Comparison of ENCODE assay signal across 8 cellular contexts in genomic region chr14:95098984-95099599, GRCh38. TPM values are rescaled to one million over a fixed set of nuclear protein-coding genes. Genes with fewer than 3 reads are reported as not detected.
DNase-seq lines count a peak whose midpoint lies in the region; ATAC-seq and TF ChIP-seq lines count a peak whose summit lies in the region.

No MANE protein-coding gene starts in this region.

- peaks cover 11% of the 10 kb centered on the region for H3K4me1 Mint-ChIP-seq in activated CD4-positive, alpha-beta memory T cell treated with anti-CD3 and anti-CD28 coated beads for 36 hours (ENCODE audit: low read depth)
- H3K4me1 Mint-ChIP-seq in osteocyte (ENCODE audit: unreplicated experiment) = peaks cover 34% of the 10 kb centered on the region

- no peak overlapping the region for H3K27ac ChIP-seq in AG04450 (ENCODE audit: low read depth, low read length)

- TF ChIP-seq CTCF in AG04450 (IDR thresholded peaks at IDR 0.05; ENCODE audit: low read depth, low read length) (peak; percentile 65), GM12873 (IDR thresholded peaks at IDR 0.05; ENCODE audit: insufficient read depth, low read depth, low read length, missing control alignments) (peak; percentile 65), foreskin fibroblast (IDR thresholded peaks at IDR 0.05; ENCODE audit: low read depth, low read length) (peak; percentile 76), osteocyte (IDR thresholded peaks at IDR 0.05) (peak; percentile 89)

- ATAC-seq in GM18873 (IDR thresholded peaks at IDR 0.05; ENCODE audit: low FRiP score, unreplicated experiment) = no peak

- peaks cover 40% of the 10 kb centered on the region for H3K36me3 Mint-ChIP-seq in activated CD4-positive, alpha-beta memory T cell treated with anti-CD3 and anti-CD28 coated beads for 36 hours
- H3K36me3 Mint-ChIP-seq in osteocyte (ENCODE audit: unreplicated experiment) = peaks cover 45% of the 10 kb centered on the region

- POLR2A ChIA-PET in AG04450 (lab: Yijun Ruan, JAX) = no interaction called here
- POLR2A ChIA-PET in activated CD4-positive, alpha-beta memory T cell treated with anti-CD3 and anti-CD28 coated beads for 36 hours (lab: Charles Lee) = no interaction called here

- H3K9me3 Mint-ChIP-seq in activated CD4-positive, alpha-beta memory T cell treated with anti-CD3 and anti-CD28 coated beads for 36 hours = no peaks in the 10 kb centered on the region
- no peaks in the 10 kb centered on the region for H3K9me3 Mint-ChIP-seq in osteocyte (ENCODE audit: unreplicated experiment)

- H3K27ac Mint-ChIP-seq in activated CD4-positive, alpha-beta memory T cell treated with anti-CD3 and anti-CD28 coated beads for 36 hours = no peak overlapping the region
- H3K27ac Mint-ChIP-seq in osteocyte (ENCODE audit: unreplicated experiment) = peak overlapping the region; percentile 37

- H3K27me3 ChIP-seq in AG04450 (ENCODE audit: control insufficient read depth, insufficient read depth, low read length) = no peaks in the 10 kb centered on the region

- CTCF ChIA-PET in AG04450 (lab: Charles Lee) = interaction anchor here (0.5 to 1.1 kb wide), 25 partner anchors 9 to 1047 kb away, joined by 3 to 10 read pairs (median 3); no protein-coding TSS in a partner anchor
- CTCF ChIA-PET in activated CD4-positive, alpha-beta memory T cell treated with anti-CD3 and anti-CD28 coated beads for 36 hours (lab: Charles Lee) = interaction anchor here (0.6 to 1.1 kb wide), 3 partner anchors 13 to 190 kb away, joined by 3 read pairs; no protein-coding TSS in a partner anchor

- DNase-seq in AG04450 (ENCODE audit: low read depth, low spot score) = peak; percentile 7
- DNase-seq in NCI-H345 (lab: John Stamatoyannopoulos, UW) = peak; percentile 57
- DNase-seq in activated CD4-positive, alpha-beta memory T cell treated with anti-CD3 and anti-CD28 coated beads for 36 hours = peak; percentile 46
- peak; percentile 49 to 82 for DNase-seq in foreskin fibroblast
- DNase-seq in osteocyte (ENCODE audit: extremely low spot score, unreplicated experiment) = no peak
- no peak for DNase-seq in KG1 (lab: John Stamatoyannopoulos, UW)

- H3K27me3 Mint-ChIP-seq in activated CD4-positive, alpha-beta memory T cell treated with anti-CD3 and anti-CD28 coated beads for 36 hours = no peaks in the 10 kb centered on the region
- no peaks in the 10 kb centered on the region for H3K27me3 Mint-ChIP-seq in osteocyte (ENCODE audit: unreplicated experiment)

- no peak overlapping the region for H3K4me3 Mint-ChIP-seq in activated CD4-positive, alpha-beta memory T cell treated with anti-CD3 and anti-CD28 coated beads for 36 hours
- H3K4me3 Mint-ChIP-seq in osteocyte (ENCODE audit: unreplicated experiment) = no peak overlapping the region

- intact Hi-C loops in activated CD4-positive, alpha-beta memory T cell treated with anti-CD3 and anti-CD28 coated beads for 36 hours (cut with micrococcal nuclease) = loop anchor here (5.0 kb wide), 1 partner anchor 412 kb away; no protein-coding TSS in a partner anchor

- H3K9me3 ChIP-seq in AG04450 (ENCODE audit: control insufficient read depth, insufficient read depth, low read length) = no peaks in the 10 kb centered on the region

- H3K4me3 ChIP-seq in AG04450 (ENCODE audit: low read depth, low read length) = no peak overlapping the region
- no peak overlapping the region for H3K4me3 ChIP-seq in foreskin fibroblast (ENCODE audit: low read depth in 1 of 2, low read length in 2 of 2)

RNA-seq across cellular contexts. Expression of gene DICER1, which starts 58.2 kb away (rescaled TPM):
- polyA plus RNA-seq in AG04450 (2011; rRNA removed) = 20.7 and 25.1 TPM in 2 replicates
- 60.6 and 66.3 TPM in 2 replicates for polyA minus RNA-seq in AG04450 (2011; rRNA and poly(A)+ RNA removed)
- total RNA-seq in activated CD4-positive, alpha-beta memory T cell treated with anti-CD3 and anti-CD28 coated beads for 36 hours = 10 to 100 TPM; 39.9 to 40.9 TPM
- total RNA-seq in osteocyte = 51.7 and 55.9 TPM in 2 replicates

Comparison
In these comparisons a context has a peak if more than half of its experiments do, and no peak if none do; other contexts are left out.
1. DNase-seq: peak in AG04450 (single experiment), NCI-H345 (single experiment), activated CD4-positive, alpha-beta memory T cell treated with anti-CD3 and anti-CD28 coated beads for 36 hours (single experiment) and foreskin fibroblast (2 of 2); none in osteocyte (single experiment) and KG1 (single experiment).
2. Peak in every context shown above with its lines, with median percentiles within 50 percentile points of each other: CTCF ChIP-seq.